In genomic region chr7:102845351-102845750, GRCh38 we compare ENCODE assay signal across 24 cellular contexts.
"Had no signal": no experiment of that assay in that cellular context is flagged by ENCODE, and none has a peak within 500 bp of the region (broad histone marks: within the 10 kb centered on the region; RNA-seq: fewer than 3 reads in every experiment).

No MANE protein-coding gene starts in this region.

- H3K27ac ChIP-seq: gastrocnemius medialis, heart left ventricle, hepatocyte, parathyroid adenoma, right lobe of liver, thoracic aorta, tibial nerve, upper lobe of left lung had no signal

- H3K4me1 ChIP-seq: gastrocnemius medialis, heart left ventricle, parathyroid adenoma, right lobe of liver, tibial nerve, upper lobe of left lung had no signal

- H3K4me3 Mint-ChIP-seq: memory B cell; mesothelial cell of epicardium; naive B cell; nephron; stimulated activated memory B cell treated with anti-CD40 and anti-IgM and Interleukin-4, amounts not matched to agents 10 μg/mL and 1 μg/mL and 100 μg/mL, for 72 hours had no signal

- H3K36me3 Mint-ChIP-seq: naive B cell had no signal

- H2AFZ ChIP-seq: hepatocyte, parathyroid adenoma had no signal

- H3K79me2 ChIP-seq: hepatocyte, parathyroid adenoma had no signal

- ATAC-seq: gastrocnemius medialis; heart left ventricle; left lobe of liver; mucosa of descending colon; right lobe of liver; stimulated activated memory B cell treated with anti-CD40 and anti-IgM and Interleukin-4, amounts not matched to agents 10 μg/mL and 1 μg/mL and 100 μg/mL, for 72 hours; stimulated activated naive CD8-positive, alpha-beta T cell treated with anti-CD3 and anti-CD28 coated beads, Interleukin-15, Interleukin-2, amounts not matched to agents 100 U/mL and 50 U/mL, for 24 hours had no signal

- H3K4me3 ChIP-seq: gastrocnemius medialis, heart left ventricle, hepatocyte, lung, mucosa of descending colon, right lobe of liver, thoracic aorta, tibial nerve, upper lobe of left lung had no signal

- H3K9me3 Mint-ChIP-seq: memory B cell; naive B cell; nephron; stimulated activated memory B cell treated with anti-CD40 and anti-IgM and Interleukin-4, amounts not matched to agents 10 μg/mL and 1 μg/mL and 100 μg/mL, for 72 hours had no signal

- H3K36me3 ChIP-seq: gastrocnemius medialis, heart left ventricle, right lobe of liver, thoracic aorta, upper lobe of left lung had no signal

- H3K9me3 ChIP-seq: gastrocnemius medialis, heart left ventricle, mucosa of descending colon, right lobe of liver, thoracic aorta, tibial nerve, upper lobe of left lung had no signal

- H3K9ac ChIP-seq: parathyroid adenoma had no signal

- H3K27me3 ChIP-seq: gastrocnemius medialis, heart left ventricle, hepatocyte, right lobe of liver, tibial nerve, upper lobe of left lung had no signal

- H3K27ac Mint-ChIP-seq: memory B cell; mesothelial cell of epicardium; naive B cell; nephron; progenitor cell of endocrine pancreas; stimulated activated memory B cell treated with anti-CD40 and anti-IgM and Interleukin-4, amounts not matched to agents 10 μg/mL and 1 μg/mL and 100 μg/mL, for 72 hours had no signal

- H3K27me3 Mint-ChIP-seq: memory B cell; naive B cell; progenitor cell of endocrine pancreas; stimulated activated memory B cell treated with anti-CD40 and anti-IgM and Interleukin-4, amounts not matched to agents 10 μg/mL and 1 μg/mL and 100 μg/mL, for 72 hours had no signal

- H3K4me2 ChIP-seq: hepatocyte had no signal

- H3K4me1 Mint-ChIP-seq: memory B cell; naive B cell; stimulated activated memory B cell treated with anti-CD40 and anti-IgM and Interleukin-4, amounts not matched to agents 10 μg/mL and 1 μg/mL and 100 μg/mL, for 72 hours had no signal

- DNase-seq: cerebellar nuclear complex; cortex of kidney; effector CD4-positive, alpha-beta T cell; gastrocnemius medialis; heart left ventricle; kidney; mucosa of descending colon; naive B cell; right lobe of liver; stimulated activated CD4-positive, alpha-beta T cell treated with anti-CD3 and anti-CD28 coated beads, Interleukin-2, amount 100 ng/mL, for 24 hours; stimulated activated CD4-positive, alpha-beta T cell treated with anti-CD3 and anti-CD28 coated beads, Interleukin-4, amount 100 ng/mL, for 24 hours; stimulated activated naive CD8-positive, alpha-beta T cell treated with anti-CD3 and anti-CD28 coated beads, Interleukin-15, Interleukin-2, amounts not matched to agents 100 U/mL and 50 U/mL, for 24 hours; upper lobe of left lung had no signal
